ENCODE assay signal across 23 cellular contexts in genomic region chr7:73817121-73817520, GRCh38. TPM values are rescaled to one million over a fixed set of nuclear protein-coding genes. Genes with fewer than 3 reads are reported as not detected.
A peak's percentile ranks its signal among the peaks of the same experiment; 100 is the strongest.
DNase-seq lines count a peak whose midpoint lies in the region; ATAC-seq and TF ChIP-seq lines count a peak whose summit lies in the region.
"Had no signal": no experiment of that assay in that cellular context is flagged by ENCODE, and none has a peak within 500 bp of the region (broad histone marks: within the 10 kb centered on the region; RNA-seq: fewer than 3 reads in every experiment).

No MANE protein-coding gene starts in this region.

- no peak overlapping the region for H2BK15ac ChIP-seq in neuronal stem cell (ENCODE audit: low read length)

- H2AFZ ChIP-seq in HCT116 (ENCODE audit: low read depth, low read length, poor library complexity, severe bottlenecking) = no peak overlapping the region
- no peak overlapping the region for H2AFZ ChIP-seq in neuronal stem cell (ENCODE audit: low read length)

- RAD21 ChIA-PET in HCT116 (lab: Charles Lee; ENCODE audit: low non-redundant PET in 1 of 2, low total read pairs in 2 of 2, uncharacterized antibody in 2 of 2, unreplicated experiment in 2 of 2) = no interaction called here

- POLR2A ChIA-PET in HCT116 (lab: Charles Lee) (no interaction called here), RWPE1 (lab: Yijun Ruan, JAX; ENCODE audit: low non-redundant PET) (no interaction called here)

- H3K27ac Mint-ChIP-seq in activated naive CD4-positive, alpha-beta T cell treated with anti-CD3 and anti-CD28 coated beads for 36 hours = no peak overlapping the region

- intact Hi-C loops in HCT116 (cut with micrococcal nuclease) = no loop called here
- intact Hi-C loops in activated naive CD4-positive, alpha-beta T cell treated with anti-CD3 and anti-CD28 coated beads for 36 hours (cut with micrococcal nuclease) = no loop called here

- no peak for TF ChIP-seq CTCF in HCT116 (IDR thresholded peaks at IDR 0.05 in 2 of 3, conservative IDR thresholded peaks at IDR 0.05 in 1 of 3; ENCODE audit: borderline replicate concordance in 1 of 3, insufficient read depth in 1 of 3, low read depth in 2 of 3, low read length in 2 of 3)
- no peak for TF ChIP-seq CTCF in RWPE1 (conservative IDR thresholded peaks at IDR 0.05; ENCODE audit: low read depth)

- H2BK5ac ChIP-seq in neuronal stem cell (ENCODE audit: low read length) = peak overlapping the region; percentile 39

- no peak overlapping the region for H3K9ac ChIP-seq in HCT116 (ENCODE audit: low read length)
- H3K9ac ChIP-seq in neuronal stem cell (ENCODE audit: low read depth, low read length, poor library complexity) = no peak overlapping the region
- H3K9ac ChIP-seq: BLaER1 had no signal

- no peak overlapping the region for H3K14ac ChIP-seq in neuronal stem cell (ENCODE audit: low read length)

- no peaks in the 10 kb centered on the region for H3K9me3 Mint-ChIP-seq in activated naive CD4-positive, alpha-beta T cell treated with anti-CD3 and anti-CD28 coated beads for 36 hours

- H3K36me3 ChIP-seq in HCT116 (ENCODE audit: control insufficient read depth in 1 of 2, insufficient read depth in 2 of 2, low read length in 2 of 2) (no peaks in the 10 kb centered on the region), neuronal stem cell (replicated peaks in 1 of 2; ENCODE audit: control insufficient read depth in 2 of 2, insufficient read depth in 2 of 2, low read length in 2 of 2) (no peaks in the 10 kb centered on the region)
- H3K36me3 ChIP-seq: BLaER1, HAP-1, SJSA1 had no signal

- H3K36me3 Mint-ChIP-seq in activated naive CD4-positive, alpha-beta T cell treated with anti-CD3 and anti-CD28 coated beads for 36 hours (ENCODE audit: low read depth) = no peaks in the 10 kb centered on the region
- H3K36me3 Mint-ChIP-seq: CD4-positive, CD25-positive, alpha-beta regulatory T cell had no signal

- no peak overlapping the region for H4K8ac ChIP-seq in neuronal stem cell (ENCODE audit: low read depth, low read length)

- no peak overlapping the region for H3K4me3 Mint-ChIP-seq in activated naive CD4-positive, alpha-beta T cell treated with anti-CD3 and anti-CD28 coated beads for 36 hours
- H3K4me3 Mint-ChIP-seq: CD4-positive, CD25-positive, alpha-beta regulatory T cell had no signal

- no peaks in the 10 kb centered on the region for H3K27me3 ChIP-seq in HCT116 (ENCODE audit: insufficient read depth, low read length)
- no peaks in the 10 kb centered on the region for H3K27me3 ChIP-seq in neuronal stem cell (ENCODE audit: control insufficient read depth in 3 of 3, insufficient read depth in 3 of 3, low read depth in 1 of 3, low read length in 3 of 3)
- H3K27me3 ChIP-seq: BLaER1, SJSA1 had no signal

- no CpG with 5 or more reads among the region's 6 CpGs for WGBS in neuronal stem cell (ENCODE audit: extremely low coverage in 2 of 2, insufficient read length in 2 of 2, insufficient replicate concordance in 1 of 2), 2 donors

- H4K91ac ChIP-seq in neuronal stem cell (ENCODE audit: low read depth, low read length, poor library complexity) = no peak overlapping the region

- H3K27ac ChIP-seq in HCT116 (ENCODE audit: low read depth, low read length) (no peak overlapping the region), RWPE1 (0 out of 2 replicates have a peak overlapping the region, but pooled peaks have one; percentile 1), neuronal stem cell (replicated peaks; ENCODE audit: low read length) (no peak overlapping the region)
- H3K27ac ChIP-seq: BLaER1, SJSA1 had no signal

- BruUV-seq in HCT116 (replicated peaks; lab: Mats Ljungman, UMichigan) = no TSS peak

- no peaks in the 10 kb centered on the region for H3K4me1 Mint-ChIP-seq in activated naive CD4-positive, alpha-beta T cell treated with anti-CD3 and anti-CD28 coated beads for 36 hours (ENCODE audit: low read depth)

- H2AK5ac ChIP-seq in neuronal stem cell (ENCODE audit: low read depth, low read length) = no peak overlapping the region

- H3K4me1 ChIP-seq in HCT116 (ENCODE audit: control insufficient read depth in 1 of 2, insufficient read depth in 2 of 2, low read length in 2 of 2) = peaks cover 23 to 54% of the 10 kb centered on the region in 2 experiments
- H3K4me1 ChIP-seq in neuronal stem cell (ENCODE audit: control insufficient read depth in 2 of 2, insufficient read depth in 1 of 2, low read depth in 1 of 2, low read length in 2 of 2) = no peaks in the 10 kb centered on the region
- H3K4me1 ChIP-seq: HAP-1 had no signal

- H3K4ac ChIP-seq in neuronal stem cell (ENCODE audit: low read length) = no peak overlapping the region

- H3K27me3 Mint-ChIP-seq in activated naive CD4-positive, alpha-beta T cell treated with anti-CD3 and anti-CD28 coated beads for 36 hours (ENCODE audit: low read depth) = peaks cover 8% of the 10 kb centered on the region

- H2BK12ac ChIP-seq in neuronal stem cell (ENCODE audit: low read length) = no peak overlapping the region

- no peaks in the 10 kb centered on the region for H3K9me2 ChIP-seq in HCT116 (ENCODE audit: insufficient read depth)

- no peak overlapping the region for H2BK120ac ChIP-seq in neuronal stem cell (ENCODE audit: low read depth, low read length)

- H3K4me2 ChIP-seq in HCT116 (ENCODE audit: low read length) (peak overlapping the region; percentile 50), neuronal stem cell (ENCODE audit: insufficient read depth, low read length, poor library complexity, severe bottlenecking) (no peak overlapping the region)
- H3K4me2 ChIP-seq: BLaER1 had no signal

- H3K79me2 ChIP-seq in HCT116 (ENCODE audit: insufficient read depth, low read length) = no peaks in the 10 kb centered on the region

- no peak for TF ChIP-seq RAD21 in HCT116 (IDR thresholded peaks at IDR 0.05; ENCODE audit: low read depth)

- CTCF ChIA-PET in HCT116 (lab: Charles Lee) (interaction anchor here (0.6 kb wide), 1 partner anchor 12 kb away, joined by 3 read pairs; no protein-coding TSS in a partner anchor), RWPE1 (lab: Yijun Ruan, JAX) (interaction anchor here (0.6 kb wide), 1 partner anchor 51 kb away, joined by 6 read pairs; no protein-coding TSS in a partner anchor)
- CTCF ChIA-PET in activated naive CD4-positive, alpha-beta T cell treated with anti-CD3 and anti-CD28 coated beads for 36 hours (lab: Charles Lee) = no interaction called here

- H3K9me3 ChIP-seq in HCT116 (ENCODE audit: control insufficient read depth in 1 of 2, insufficient read depth in 1 of 2, low read depth in 1 of 2, low read length in 2 of 2) (no peaks in the 10 kb centered on the region), neuronal stem cell (replicated peaks in 1 of 2; ENCODE audit: control insufficient read depth in 2 of 2, insufficient read depth in 1 of 2, low read depth in 1 of 2, low read length in 2 of 2) (no peaks in the 10 kb centered on the region)
- H3K9me3 ChIP-seq: HAP-1, SJSA1 had no signal

- H3K18ac ChIP-seq in neuronal stem cell (ENCODE audit: low read length) = no peak overlapping the region

- ATAC-seq in HCT116 = 0 out of 2 replicates have a peak, but pooled peaks have one; percentile 18
- ATAC-seq: HepG2, Right ventricle myocardium inferior had no signal

- DNase-seq in HCT116 (ENCODE audit: low read depth, low spot score) (no peak), RWPE1 (ENCODE audit: low spot score) (no peak), islet precursor cell (peak; percentile 12), neuronal stem cell (ENCODE audit: low spot score) (no peak), NCI-H526 treated with DMSO at 0.1 percent for 48 hours (lab: John Stamatoyannopoulos, UW) (no peak), NCI-H748 treated with DMSO at 0.1 percent for 48 hours (lab: John Stamatoyannopoulos, UW) (no peak)
- no peak for DNase-seq in activated naive CD4-positive, alpha-beta T cell treated with anti-CD3 and anti-CD28 coated beads for 36 hours
- DNase-seq: CD4-positive, CD25-positive, alpha-beta regulatory T cell; GOT3; Karpas-422; NCI-H1105 treated with DMSO at 0.1 percent for 48 hours; NCI-H146; NCI-H1930; NCI-H2107; NCI-H524 treated with DMSO at 0.1 percent for 48 hours; OCI-M1 had no signal

- TF ChIP-seq POLR2A in HCT116 (IDR thresholded peaks at IDR 0.05; ENCODE audit: borderline replicate concordance, extremely low read depth, insufficient read depth, insufficient read length) = no peak

- H3K4me3 ChIP-seq in HCT116 (replicated peaks in 1 of 2; ENCODE audit: low read depth in 1 of 2, low read length in 2 of 2) (no peak overlapping the region), neuronal stem cell (ENCODE audit: low read length in 2 of 2) (no peak overlapping the region)
- H3K4me3 ChIP-seq: BLaER1, HAP-1, SJSA1 had no signal

- H3K23ac ChIP-seq in neuronal stem cell (ENCODE audit: low read depth, low read length, poor library complexity) = no peak overlapping the region

- H4K20me1 ChIP-seq in HCT116 (ENCODE audit: insufficient read depth) = no peaks in the 10 kb centered on the region
- H4K20me1 ChIP-seq: BLaER1 had no signal

- H3K79me1 ChIP-seq in neuronal stem cell (ENCODE audit: low read depth, low read length) = no peaks in the 10 kb centered on the region

TF ChIP-seq in HCT116, 20 proteins besides CTCF, POLR2A, EP300 and RAD21:
- TF ChIP-seq ZNF274 (IDR thresholded peaks at IDR 0.05; ENCODE audit: low read depth, low read length) (no peak), EZH2phosphoT487 (IDR thresholded peaks at IDR 0.05; ENCODE audit: borderline replicate concordance) (no peak), EZH2 (IDR thresholded peaks at IDR 0.05) (no peak), SRF (IDR thresholded peaks at IDR 0.05; ENCODE audit: low read depth) (no peak), CEBPB (IDR thresholded peaks at IDR 0.05; ENCODE audit: low read depth) (no peak)
TF ChIP-seq in HCT116: peak in this region for 0.

RNA-seq across cellular contexts. Expression of gene CLDN4, which starts 13.7 kb away (rescaled TPM):
- total RNA-seq in HCT116 (2021; ENCODE audit: unreplicated experiment) = 234 TPM
- polyA plus RNA-seq in HCT116 (2012) = 401 and 646 TPM in 2 replicates
- 4.1 TPM for polyA plus RNA-seq in neuronal stem cell (2013, experiment 1 of 2)
- 4.0 TPM for polyA plus RNA-seq in neuronal stem cell (2013, experiment 2 of 2)
- under 1 TPM; 0.10 to 0.25 TPM for total RNA-seq in activated naive CD4-positive, alpha-beta T cell treated with anti-CD3 and anti-CD28 coated beads for 36 hours
- total RNA-seq: Right ventricle myocardium inferior had no signal

RNA-seq across cellular contexts. Expression of gene METTL27, which starts 25.2 kb away (rescaled TPM):
- 30.4 TPM for total RNA-seq in HCT116 (2021; ENCODE audit: unreplicated experiment)
- 36.9 and 40.2 TPM in 2 replicates for polyA plus RNA-seq in HCT116 (2012)
- 2.8 TPM for polyA plus RNA-seq in neuronal stem cell (2013, experiment 1 of 2)
- polyA plus RNA-seq in neuronal stem cell (2013, experiment 2 of 2) = 3.3 TPM
- total RNA-seq in activated naive CD4-positive, alpha-beta T cell treated with anti-CD3 and anti-CD28 coated beads for 36 hours = 1 to 10 TPM; 1.7 to 2.2 TPM

RNA-seq across cellular contexts. Expression of gene TMEM270, which starts 43.8 kb away (rescaled TPM):
- 1.1 TPM for total RNA-seq in HCT116 (2021; ENCODE audit: unreplicated experiment)
- polyA plus RNA-seq in HCT116 (2012) = 0.81 and 0.85 TPM in 2 replicates
- not detected for polyA plus RNA-seq in neuronal stem cell (2013, experiment 1 of 2)
- polyA plus RNA-seq in neuronal stem cell (2013, experiment 2 of 2) = 0.04 TPM
- not detected for total RNA-seq in activated naive CD4-positive, alpha-beta T cell treated with anti-CD3 and anti-CD28 coated beads for 36 hours
- total RNA-seq: CD4-positive, CD25-positive, alpha-beta regulatory T cell; HepG2; Right ventricle myocardium inferior; SJSA1 had no signal
- polyA plus RNA-seq: AG04450, HepG2 had no signal

RNA-seq across cellular contexts. Expression of gene CLDN3, which starts 47.1 kb away (rescaled TPM):
- 19.2 TPM for total RNA-seq in HCT116 (2021; ENCODE audit: unreplicated experiment)
- polyA plus RNA-seq in HCT116 (2012) = 41.6 and 56.2 TPM in 2 replicates
- polyA plus RNA-seq in neuronal stem cell (2013, experiment 1 of 2) = 13.8 TPM
- polyA plus RNA-seq in neuronal stem cell (2013, experiment 2 of 2) = 13.7 TPM
- total RNA-seq in activated naive CD4-positive, alpha-beta T cell treated with anti-CD3 and anti-CD28 coated beads for 36 hours = not detected
- total RNA-seq: CD4-positive, CD25-positive, alpha-beta regulatory T cell; HT1080; Right ventricle myocardium inferior; SJSA1 had no signal
- polyA plus RNA-seq: AG04450; CD4-positive, CD25-positive, alpha-beta regulatory T cell had no signal

Comparison
In these comparisons a context has a peak if more than half of its experiments do, and no peak if none do; other contexts are left out.
1. RNA of gene CLDN4, which starts 13.7 kb away (total RNA-seq): 234 TPM in HCT116 (single experiment); 0.10 to 0.25 TPM in activated naive CD4-positive, alpha-beta T cell treated with anti-CD3 and anti-CD28 coated beads for 36 hours; every median in the first group is over 100 times any median in the second.